ENCODE assay signal across 1 cellular context in the genomic region with DNA sequence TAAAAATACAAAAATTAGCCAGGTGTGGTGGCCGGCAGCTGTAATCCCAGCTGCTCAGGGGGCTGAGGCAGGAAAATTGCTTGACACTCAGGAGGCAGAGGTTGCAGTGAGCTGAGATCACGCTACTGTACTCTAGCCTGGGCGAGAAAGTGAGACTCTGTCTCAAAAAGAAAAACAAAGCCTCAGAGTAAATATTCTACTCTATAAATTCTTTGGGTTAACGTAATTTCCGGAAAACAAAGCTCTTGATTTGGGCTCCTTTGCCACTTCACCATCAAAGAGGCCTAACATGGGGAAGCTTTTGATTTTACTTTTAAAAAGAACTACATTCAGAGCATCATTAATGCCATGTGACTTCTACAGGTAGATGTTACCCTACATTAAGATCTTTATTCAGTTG.
TF ChIP-seq lines count a peak whose summit lies in the region.

No MANE protein-coding gene starts in this region.

TF ChIP-seq in GM23338, 12 proteins besides CTCF, POLR2A, EP300 and RAD21:
- TF ChIP-seq, protein P1, sequence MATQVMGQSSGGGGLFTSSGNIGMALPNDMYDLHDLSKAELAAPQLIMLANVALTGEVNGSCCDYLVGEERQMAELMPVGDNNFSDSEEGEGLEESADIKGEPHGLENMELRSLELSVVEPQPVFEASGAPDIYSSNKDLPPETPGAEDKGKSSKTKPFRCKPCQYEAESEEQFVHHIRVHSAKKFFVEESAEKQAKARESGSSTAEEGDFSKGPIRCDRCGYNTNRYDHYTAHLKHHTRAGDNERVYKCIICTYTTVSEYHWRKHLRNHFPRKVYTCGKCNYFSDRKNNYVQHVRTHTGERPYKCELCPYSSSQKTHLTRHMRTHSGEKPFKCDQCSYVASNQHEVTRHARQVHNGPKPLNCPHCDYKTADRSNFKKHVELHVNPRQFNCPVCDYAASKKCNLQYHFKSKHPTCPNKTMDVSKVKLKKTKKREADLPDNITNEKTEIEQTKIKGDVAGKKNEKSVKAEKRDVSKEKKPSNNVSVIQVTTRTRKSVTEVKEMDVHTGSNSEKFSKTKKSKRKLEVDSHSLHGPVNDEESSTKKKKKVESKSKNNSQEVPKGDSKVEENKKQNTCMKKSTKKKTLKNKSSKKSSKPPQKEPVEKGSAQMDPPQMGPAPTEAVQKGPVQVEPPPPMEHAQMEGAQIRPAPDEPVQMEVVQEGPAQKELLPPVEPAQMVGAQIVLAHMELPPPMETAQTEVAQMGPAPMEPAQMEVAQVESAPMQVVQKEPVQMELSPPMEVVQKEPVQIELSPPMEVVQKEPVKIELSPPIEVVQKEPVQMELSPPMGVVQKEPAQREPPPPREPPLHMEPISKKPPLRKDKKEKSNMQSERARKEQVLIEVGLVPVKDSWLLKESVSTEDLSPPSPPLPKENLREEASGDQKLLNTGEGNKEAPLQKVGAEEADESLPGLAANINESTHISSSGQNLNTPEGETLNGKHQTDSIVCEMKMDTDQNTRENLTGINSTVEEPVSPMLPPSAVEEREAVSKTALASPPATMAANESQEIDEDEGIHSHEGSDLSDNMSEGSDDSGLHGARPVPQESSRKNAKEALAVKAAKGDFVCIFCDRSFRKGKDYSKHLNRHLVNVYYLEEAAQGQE (IDR thresholded peaks at IDR 0.05; ENCODE audit: unreplicated experiment): no peak
- TF ChIP-seq POLR2AphosphoS5 (IDR thresholded peaks at IDR 0.05; ENCODE audit: low read depth) (no peak), CREB1 (CRISPR knock-in tag; IDR thresholded peaks at IDR 0.05; ENCODE audit: low read depth) (no peak), JUNB (IDR thresholded peaks at IDR 0.05; ENCODE audit: unreplicated experiment) (no peak), ZNF114 (CRISPR knock-in tag; IDR thresholded peaks at IDR 0.05) (no peak), EZH2 (IDR thresholded peaks at IDR 0.05; ENCODE audit: low read depth, unreplicated experiment) (no peak), NANOG (IDR thresholded peaks at IDR 0.05; ENCODE audit: borderline replicate concordance) (no peak), STAT1 (IDR thresholded peaks at IDR 0.05; ENCODE audit: unreplicated experiment) (no peak), EZH2phosphoT487 (IDR thresholded peaks at IDR 0.05; ENCODE audit: unreplicated experiment) (no peak), ZNF331 (CRISPR knock-in tag; IDR thresholded peaks at IDR 0.05; ENCODE audit: low read depth) (no peak)
- TF ChIP-seq, protein P2, sequence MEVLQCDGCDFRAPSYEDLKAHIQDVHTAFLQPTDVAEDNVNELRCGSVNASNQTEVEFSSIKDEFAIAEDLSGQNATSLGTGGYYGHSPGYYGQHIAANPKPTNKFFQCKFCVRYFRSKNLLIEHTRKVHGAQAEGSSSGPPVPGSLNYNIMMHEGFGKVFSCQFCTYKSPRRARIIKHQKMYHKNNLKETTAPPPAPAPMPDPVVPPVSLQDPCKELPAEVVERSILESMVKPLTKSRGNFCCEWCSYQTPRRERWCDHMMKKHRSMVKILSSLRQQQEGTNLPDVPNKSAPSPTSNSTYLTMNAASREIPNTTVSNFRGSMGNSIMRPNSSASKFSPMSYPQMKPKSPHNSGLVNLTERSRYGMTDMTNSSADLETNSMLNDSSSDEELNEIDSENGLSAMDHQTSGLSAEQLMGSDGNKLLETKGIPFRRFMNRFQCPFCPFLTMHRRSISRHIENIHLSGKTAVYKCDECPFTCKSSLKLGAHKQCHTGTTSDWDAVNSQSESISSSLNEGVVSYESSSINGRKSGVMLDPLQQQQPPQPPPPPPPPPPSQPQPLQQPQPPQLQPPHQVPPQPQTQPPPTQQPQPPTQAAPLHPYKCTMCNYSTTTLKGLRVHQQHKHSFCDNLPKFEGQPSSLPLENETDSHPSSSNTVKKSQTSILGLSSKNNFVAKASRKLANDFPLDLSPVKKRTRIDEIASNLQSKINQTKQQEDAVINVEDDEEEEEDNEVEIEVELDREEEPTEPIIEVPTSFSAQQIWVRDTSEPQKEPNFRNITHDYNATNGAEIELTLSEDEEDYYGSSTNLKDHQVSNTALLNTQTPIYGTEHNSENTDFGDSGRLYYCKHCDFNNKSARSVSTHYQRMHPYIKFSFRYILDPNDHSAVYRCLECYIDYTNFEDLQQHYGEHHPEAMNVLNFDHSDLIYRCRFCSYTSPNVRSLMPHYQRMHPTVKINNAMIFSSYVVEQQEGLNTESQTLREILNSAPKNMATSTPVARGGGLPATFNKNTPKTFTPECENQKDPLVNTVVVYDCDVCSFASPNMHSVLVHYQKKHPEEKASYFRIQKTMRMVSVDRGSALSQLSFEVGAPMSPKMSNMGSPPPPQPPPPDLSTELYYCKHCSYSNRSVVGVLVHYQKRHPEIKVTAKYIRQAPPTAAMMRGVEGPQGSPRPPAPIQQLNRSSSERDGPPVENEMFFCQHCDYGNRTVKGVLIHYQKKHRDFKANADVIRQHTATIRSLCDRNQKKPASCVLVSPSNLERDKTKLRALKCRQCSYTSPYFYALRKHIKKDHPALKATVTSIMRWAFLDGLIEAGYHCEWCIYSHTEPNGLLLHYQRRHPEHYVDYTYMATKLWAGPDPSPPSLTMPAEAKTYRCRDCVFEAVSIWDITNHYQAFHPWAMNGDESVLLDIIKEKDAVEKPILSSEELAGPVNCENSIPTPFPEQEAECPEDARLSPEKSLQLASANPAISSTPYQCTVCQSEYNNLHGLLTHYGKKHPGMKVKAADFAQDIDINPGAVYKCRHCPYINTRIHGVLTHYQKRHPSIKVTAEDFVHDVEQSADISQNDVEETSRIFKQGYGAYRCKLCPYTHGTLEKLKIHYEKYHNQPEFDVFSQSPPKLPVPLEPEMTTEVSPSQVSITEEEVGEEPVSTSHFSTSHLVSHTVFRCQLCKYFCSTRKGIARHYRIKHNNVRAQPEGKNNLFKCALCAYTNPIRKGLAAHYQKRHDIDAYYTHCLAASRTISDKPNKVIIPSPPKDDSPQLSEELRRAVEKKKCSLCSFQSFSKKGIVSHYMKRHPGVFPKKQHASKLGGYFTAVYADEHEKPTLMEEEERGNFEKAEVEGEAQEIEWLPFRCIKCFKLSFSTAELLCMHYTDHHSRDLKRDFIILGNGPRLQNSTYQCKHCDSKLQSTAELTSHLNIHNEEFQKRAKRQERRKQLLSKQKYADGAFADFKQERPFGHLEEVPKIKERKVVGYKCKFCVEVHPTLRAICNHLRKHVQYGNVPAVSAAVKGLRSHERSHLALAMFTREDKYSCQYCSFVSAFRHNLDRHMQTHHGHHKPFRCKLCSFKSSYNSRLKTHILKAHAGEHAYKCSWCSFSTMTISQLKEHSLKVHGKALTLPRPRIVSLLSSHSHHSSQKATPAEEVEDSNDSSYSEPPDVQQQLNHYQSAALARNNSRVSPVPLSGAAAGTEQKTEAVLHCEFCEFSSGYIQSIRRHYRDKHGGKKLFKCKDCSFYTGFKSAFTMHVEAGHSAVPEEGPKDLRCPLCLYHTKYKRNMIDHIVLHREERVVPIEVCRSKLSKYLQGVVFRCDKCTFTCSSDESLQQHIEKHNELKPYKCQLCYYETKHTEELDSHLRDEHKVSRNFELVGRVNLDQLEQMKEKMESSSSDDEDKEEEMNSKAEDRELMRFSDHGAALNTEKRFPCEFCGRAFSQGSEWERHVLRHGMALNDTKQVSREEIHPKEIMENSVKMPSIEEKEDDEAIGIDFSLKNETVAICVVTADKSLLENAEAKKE (CRISPR knock-in tag; IDR thresholded peaks at IDR 0.05): no peak
- TF ChIP-seq, protein P3, sequence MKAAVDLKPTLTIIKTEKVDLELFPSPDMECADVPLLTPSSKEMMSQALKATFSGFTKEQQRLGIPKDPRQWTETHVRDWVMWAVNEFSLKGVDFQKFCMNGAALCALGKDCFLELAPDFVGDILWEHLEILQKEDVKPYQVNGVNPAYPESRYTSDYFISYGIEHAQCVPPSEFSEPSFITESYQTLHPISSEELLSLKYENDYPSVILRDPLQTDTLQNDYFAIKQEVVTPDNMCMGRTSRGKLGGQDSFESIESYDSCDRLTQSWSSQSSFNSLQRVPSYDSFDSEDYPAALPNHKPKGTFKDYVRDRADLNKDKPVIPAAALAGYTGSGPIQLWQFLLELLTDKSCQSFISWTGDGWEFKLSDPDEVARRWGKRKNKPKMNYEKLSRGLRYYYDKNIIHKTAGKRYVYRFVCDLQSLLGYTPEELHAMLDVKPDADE (IDR thresholded peaks at IDR 0.05): no peak
